8 cellular contexts compared by ENCODE assay signal in genomic region chr4:81471361-81472248, GRCh38.
DNase-seq lines count a peak whose midpoint lies in the region; ATAC-seq lines count a peak whose summit lies in the region.

Gene RASGEF1B (minus strand): TSS chr4:81471907. CDS start chr4:81459508, 12,399 bp downstream.

- no peaks in the 10 kb centered on the region for H3K36me3 ChIP-seq in ACC112 (ENCODE audit: insufficient read depth, low read length)

- H3K4me3 ChIP-seq in ACC112 (ENCODE audit: low read depth, low read length): peak within 1 kb of the TSS; percentile 93

- H3K4me1 ChIP-seq in ACC112 (ENCODE audit: control insufficient read depth, insufficient read depth, low read length, unreplicated experiment): peaks cover 6% of the 10 kb centered on the region

- H3K27ac ChIP-seq in ACC112 (ENCODE audit: low read depth, low read length): no peak within 1 kb of the TSS
- peak within 1 kb of the TSS; percentile 91 for H3K27ac ChIP-seq in caudate nucleus (ENCODE audit: low read depth, low read length)

- ATAC-seq in GM18909 (IDR thresholded peaks at IDR 0.05; ENCODE audit: poor library complexity, unreplicated experiment) (peak; percentile 98), HG03139 (IDR thresholded peaks at IDR 0.05; ENCODE audit: unreplicated experiment) (peak; percentile 87)

- no peaks in the 10 kb centered on the region for H3K79me2 ChIP-seq in ACC112 (ENCODE audit: control insufficient read depth, insufficient read depth, low read length, unreplicated experiment)

- peak within 1 kb of the TSS; percentile 99 for H2AFZ ChIP-seq in ACC112 (ENCODE audit: low read length, unreplicated experiment)

- peaks cover 24% of the 10 kb centered on the region for H3K27me3 ChIP-seq in ACC112 (ENCODE audit: insufficient read depth, low read length)

- DNase-seq in NCI-H2227 (lab: John Stamatoyannopoulos, UW; ENCODE audit: unreplicated experiment) (peak; percentile 72), caudate nucleus (lab: John Stamatoyannopoulos, UW) (peak in 60 of 61 donors; percentile 47 to 96 (median 89)), islet precursor cell (peak; percentile 94)
- peak; percentile 83 for DNase-seq in activated CD4-positive, CD25-positive, alpha-beta regulatory T cell treated with anti-CD3 and anti-CD28 coated beads, Interleukin-2, amount 50 U/mL, for 16 hours (ENCODE audit: low read depth, low spot score)
- DNase-seq in stimulated activated CD4-positive, alpha-beta T cell treated with anti-CD3 and anti-CD28 coated beads, Interleukin-12 subunit alpha, Interleukin-12 subunit beta, amount 100 ng/mL, for 4 hours: peak; percentile 96
